ENCODE assay signal across 1 cellular context in genomic region chr2:10326151-10326616, GRCh38.
TF ChIP-seq lines count a peak whose summit lies in the region.

No MANE protein-coding gene starts in this region.

TF ChIP-seq in HepG2, 621 proteins besides CTCF, POLR2A, EP300 and RAD21 (continued from another document and continues in another):
- TF ChIP-seq ZNF687 (CRISPR knock-in tag; IDR thresholded peaks at IDR 0.05) (peak; percentile 79), ZNF605 (CRISPR knock-in tag; IDR thresholded peaks at IDR 0.05) (peak; percentile 42; the same call in 1 of the 2 replicates), KDM2A (CRISPR knock-in tag; IDR thresholded peaks at IDR 0.05; ENCODE audit: borderline replicate concordance, low read depth) (peak; percentile 14; the same call in 1 of the 2 replicates), ZNF343 (CRISPR knock-in tag; IDR thresholded peaks at IDR 0.05) (no peak), ZNF329 (CRISPR knock-in tag; IDR thresholded peaks at IDR 0.05; ENCODE audit: low read depth) (0 out of 2 replicates have a peak, but pooled peaks have one; percentile 69), SRY (CRISPR knock-in tag; IDR thresholded peaks at IDR 0.05) (0 out of 2 replicates have a peak, but pooled peaks have one; percentile 42), ZFP41 (CRISPR knock-in tag; IDR thresholded peaks at IDR 0.05; ENCODE audit: borderline replicate concordance) (0 out of 2 replicates have a peak, but pooled peaks have one; percentile 3), CSRNP1 (CRISPR knock-in tag; IDR thresholded peaks at IDR 0.05) (no peak), NKX3-1 (CRISPR knock-in tag; IDR thresholded peaks at IDR 0.05) (0 out of 2 replicates have a peak, but pooled peaks have one; percentile 24), RFXAP (CRISPR knock-in tag; IDR thresholded peaks at IDR 0.05; ENCODE audit: borderline replicate concordance) (0 out of 2 replicates have a peak, but pooled peaks have one; percentile 44), ZNF280D (CRISPR knock-in tag; IDR thresholded peaks at IDR 0.05) (0 out of 2 replicates have a peak, but pooled peaks have one; percentile 7), TGIF2 (CRISPR knock-in tag; IDR thresholded peaks at IDR 0.05) (no peak), TAF15 (IDR thresholded peaks at IDR 0.05; ENCODE audit: low read depth, low read length, poor library complexity, severe bottlenecking) (no peak), ZNF253 (CRISPR knock-in tag; IDR thresholded peaks at IDR 0.05; ENCODE audit: borderline replicate concordance) (no peak), ZBTB43 (CRISPR knock-in tag; conservative IDR thresholded peaks at IDR 0.05) (peak; percentile 15; the same call in 1 of the 2 replicates), TBP (CRISPR knock-in tag; IDR thresholded peaks at IDR 0.05) (no peak), ZMYM4 (CRISPR knock-in tag; IDR thresholded peaks at IDR 0.05) (0 out of 2 replicates have a peak, but pooled peaks have one; percentile 14), ZBTB40 (IDR thresholded peaks at IDR 0.05) (no peak), ZBTB40 (CRISPR knock-in tag; IDR thresholded peaks at IDR 0.05) (0 out of 2 replicates have a peak, but pooled peaks have one; percentile 12), FOXC1 (CRISPR knock-in tag; IDR thresholded peaks at IDR 0.05; ENCODE audit: borderline replicate concordance) (0 out of 2 replicates have a peak, but pooled peaks have one; percentile 41), HMG20A (CRISPR knock-in tag; IDR thresholded peaks at IDR 0.05; ENCODE audit: borderline replicate concordance) (no peak), GATA4 (IDR thresholded peaks at IDR 0.05; ENCODE audit: borderline replicate concordance, low read depth) (no peak), ZNF232 (CRISPR knock-in tag; IDR thresholded peaks at IDR 0.05; ENCODE audit: borderline replicate concordance) (0 out of 2 replicates have a peak, but pooled peaks have one; percentile 45), YEATS4 (CRISPR knock-in tag; IDR thresholded peaks at IDR 0.05; ENCODE audit: borderline replicate concordance) (peak; percentile 61), ARID4A (CRISPR knock-in tag; IDR thresholded peaks at IDR 0.05; ENCODE audit: borderline replicate concordance) (peak; percentile 25), AGO2 (optimal IDR thresholded peaks at IDR 0.05; ENCODE audit: low read depth, low read length) (peak; percentile 74), ZNF773 (CRISPR knock-in tag; IDR thresholded peaks at IDR 0.05; ENCODE audit: borderline replicate concordance) (0 out of 2 replicates have a peak, but pooled peaks have one; percentile 24), NFATC3 (CRISPR knock-in tag; IDR thresholded peaks at IDR 0.05) (no peak)
